1 cellular context compared by ENCODE assay signal in genomic region chr7:44984478-44984758, GRCh38.
TF ChIP-seq lines count a peak whose summit lies in the region.

No MANE protein-coding gene starts in this region.

TF ChIP-seq in GM12878, 131 proteins besides CTCF, POLR2A, EP300 and RAD21:
- no peak for TF ChIP-seq ZNF622 (IDR thresholded peaks at IDR 0.05)
- no peak for TF ChIP-seq MEF2A (IDR thresholded peaks at IDR 0.05; ENCODE audit: insufficient read depth, low read depth, low read length)
- TF ChIP-seq POLR2AphosphoS5 (IDR thresholded peaks at IDR 0.05; ENCODE audit: low read length): peak; percentile 71
- TF ChIP-seq TCF7 (IDR thresholded peaks at IDR 0.05; ENCODE audit: borderline replicate concordance): no peak
- no peak for TF ChIP-seq SUZ12 (IDR thresholded peaks at IDR 0.05; ENCODE audit: unreplicated experiment)
